Comparison of ENCODE assay signal across 1 cellular context in genomic region chr5:93357686-93358085, GRCh38.
TF ChIP-seq lines count a peak whose summit lies in the region.

No MANE protein-coding gene starts in this region.

TF ChIP-seq in H1, 55 proteins besides CTCF, POLR2A, EP300 and RAD21:
- TF ChIP-seq KDM1A (IDR thresholded peaks at IDR 0.05; ENCODE audit: borderline replicate concordance, low read length) (no peak), CBX5 (IDR thresholded peaks at IDR 0.05; ENCODE audit: low read depth, low read length) (no peak), JUND (IDR thresholded peaks at IDR 0.05; ENCODE audit: low read length) (no peak), CBX8 (IDR thresholded peaks at IDR 0.05; ENCODE audit: borderline replicate concordance, low read depth, low read length) (no peak), SP4 (IDR thresholded peaks at IDR 0.05; ENCODE audit: low read length) (no peak), TCF12 (IDR thresholded peaks at IDR 0.05; ENCODE audit: low read depth, low read length) (no peak)
